In genomic region chr1:169882039-169882511, GRCh38 we compare ENCODE assay signal across 38 cellular contexts.
"Had no signal": no experiment of that assay in that cellular context is flagged by ENCODE, and none has a peak within 500 bp of the region (broad histone marks: within the 10 kb centered on the region; RNA-seq: fewer than 3 reads in every experiment).

No MANE protein-coding gene starts in this region.

- H3K27me3 Mint-ChIP-seq: activated CD4-positive, alpha-beta memory T cell treated with anti-CD3 and anti-CD28 coated beads, Interleukin-2, amount 10 ng/mL, durations not matched to agents 7 days and 5 days; activated CD4-positive, alpha-beta T cell treated with anti-CD3 and anti-CD28 coated beads for 36 hours; activated CD4-positive, alpha-beta T cell treated with anti-CD3 and anti-CD28 coated beads, Interleukin-2, amount 10 ng/mL, durations not matched to agents 7 days and 5 days; activated CD8-positive, alpha-beta memory T cell treated with anti-CD3 and anti-CD28 coated beads, Interleukin-2, amount 10 ng/mL, durations not matched to agents 7 days and 5 days; activated naive CD4-positive, alpha-beta T cell treated with anti-CD3 and anti-CD28 coated beads, Interleukin-2, amount 10 ng/mL, durations not matched to agents 7 days and 5 days; activated naive CD4-positive, alpha-beta T cell treated with anti-CD3 and anti-CD28 coated beads, Interleukin-2, amount 50 U/mL, for 24 hours; activated naive CD8-positive, alpha-beta T cell; activated naive CD8-positive, alpha-beta T cell treated with anti-CD3 and anti-CD28 coated beads, Interleukin-2, amount 10 ng/mL, durations not matched to agents 7 days and 5 days; activated naive CD8-positive, alpha-beta T cell treated with anti-CD3 and anti-CD28 coated beads, Interleukin-2, amount 50 U/mL, for 24 hours; activated T-cell treated with anti-CD3 and anti-CD28 coated beads, Interleukin-2, amount 50 U/mL, for 24 hours; brain; central memory CD8-positive, alpha-beta T cell had no signal

- H3K9me3 ChIP-seq: ascending aorta had no signal

- H3K9me3 Mint-ChIP-seq: activated CD4-positive, alpha-beta memory T cell treated with anti-CD3 and anti-CD28 coated beads, Interleukin-2, amount 10 ng/mL, durations not matched to agents 7 days and 5 days; activated CD4-positive, alpha-beta T cell treated with anti-CD3 and anti-CD28 coated beads, Interleukin-2, amount 10 ng/mL, durations not matched to agents 7 days and 5 days; activated naive CD4-positive, alpha-beta T cell treated with anti-CD3 and anti-CD28 coated beads, Interleukin-2, amount 10 ng/mL, durations not matched to agents 7 days and 5 days; activated naive CD4-positive, alpha-beta T cell treated with anti-CD3 and anti-CD28 coated beads, Interleukin-2, amount 50 U/mL, for 24 hours; activated naive CD8-positive, alpha-beta T cell treated with anti-CD3 and anti-CD28 coated beads, Interleukin-2, amount 10 ng/mL, durations not matched to agents 7 days and 5 days; activated naive CD8-positive, alpha-beta T cell treated with anti-CD3 and anti-CD28 coated beads, Interleukin-2, amount 50 U/mL, for 24 hours; activated T-cell treated with anti-CD3 and anti-CD28 coated beads, Interleukin-2, amount 50 U/mL, for 24 hours; activated T-helper 2 cell treated with anti-CD3 and anti-CD28 coated beads, Interferon-gamma antibody, Interleukin-2, Interleukin-4, amounts not matched to agents 10 μg/mL and 5 μg/mL and 100 μg/mL, durations not matched to agents 14 hours and 24 hours and 36 hours; brain; central memory CD8-positive, alpha-beta T cell; T-helper 1 cell treated with Interleukin-12 subunit alpha and Interleukin-12 subunit beta and Interleukin-4 antibody, amounts not matched to agents 30 μg/mL and 1 μg/mL, for 36 hours; T-helper 2 cell treated with Interferon-gamma antibody and Interleukin-4, amounts not matched to agents 5 μg/mL and 100 μg/mL, for 36 hours had no signal

- H3K27ac ChIP-seq: ascending aorta, cardiac muscle cell, WERI-Rb-1 had no signal

- H3K4me1 ChIP-seq: ascending aorta had no signal

- H3K36me3 ChIP-seq: WERI-Rb-1 had no signal

- H3K4me3 ChIP-seq: ascending aorta, cardiac muscle cell had no signal

- H3K4me3 Mint-ChIP-seq: activated CD4-positive, alpha-beta memory T cell treated with anti-CD3 and anti-CD28 coated beads, Interleukin-2, amount 10 ng/mL, durations not matched to agents 7 days and 5 days; activated CD4-positive, alpha-beta T cell treated with anti-CD3 and anti-CD28 coated beads for 36 hours; activated CD4-positive, alpha-beta T cell treated with anti-CD3 and anti-CD28 coated beads, Interleukin-2, amount 10 ng/mL, durations not matched to agents 7 days and 5 days; activated CD8-positive, alpha-beta memory T cell treated with anti-CD3 and anti-CD28 coated beads, Interleukin-2, amount 10 ng/mL, durations not matched to agents 7 days and 5 days; activated CD8-positive, alpha-beta T cell treated with anti-CD3 and anti-CD28 coated beads, Interleukin-2, amount 10 ng/mL, durations not matched to agents 7 days and 5 days; activated naive CD4-positive, alpha-beta T cell treated with anti-CD3 and anti-CD28 coated beads, Interleukin-2, amount 10 ng/mL, durations not matched to agents 7 days and 5 days; activated naive CD4-positive, alpha-beta T cell treated with anti-CD3 and anti-CD28 coated beads, Interleukin-2, amount 50 U/mL, for 24 hours; activated naive CD8-positive, alpha-beta T cell; activated naive CD8-positive, alpha-beta T cell treated with anti-CD3 and anti-CD28 coated beads, Interleukin-2, amount 10 ng/mL, durations not matched to agents 7 days and 5 days; activated naive CD8-positive, alpha-beta T cell treated with anti-CD3 and anti-CD28 coated beads, Interleukin-2, amount 50 U/mL, for 24 hours; activated T-cell treated with anti-CD3 and anti-CD28 coated beads, Interleukin-2, amount 50 U/mL, for 24 hours; brain; central memory CD8-positive, alpha-beta T cell; T-helper 1 cell treated with Interleukin-12 subunit alpha and Interleukin-12 subunit beta and Interleukin-4 antibody, amounts not matched to agents 30 μg/mL and 1 μg/mL, for 36 hours; T-helper 2 cell treated with Interferon-gamma antibody and Interleukin-4, amounts not matched to agents 5 μg/mL and 100 μg/mL, for 36 hours; WTC11 had no signal

- DNase-seq: activated CD4-positive, alpha-beta memory T cell treated with anti-CD3 and anti-CD28 coated beads, Interleukin-2, amount 10 ng/mL, durations not matched to agents 7 days and 5 days; activated CD4-positive, alpha-beta T cell treated with anti-CD3 and anti-CD28 coated beads for 1 hour; activated CD4-positive, alpha-beta T cell treated with anti-CD3 and anti-CD28 coated beads for 36 hours; activated CD4-positive, alpha-beta T cell treated with anti-CD3 and anti-CD28 coated beads for 48 hours; activated CD4-positive, alpha-beta T cell treated with anti-CD3 and anti-CD28 coated beads, Interleukin-2, amount 10 ng/mL, durations not matched to agents 7 days and 5 days; activated CD4-positive, alpha-beta T cell treated with anti-CD3 and anti-CD28 coated beads, Interleukin-2, amount 50 U/mL, for 48 hours; activated CD4-positive, CD25-positive, alpha-beta regulatory T cell; activated CD8-positive, alpha-beta memory T cell treated with anti-CD3 and anti-CD28 coated beads for 24 hours; activated CD8-positive, alpha-beta memory T cell treated with anti-CD3 and anti-CD28 coated beads, Interleukin-2, amount 10 ng/mL, durations not matched to agents 7 days and 5 days; activated CD8-positive, alpha-beta memory T cell treated with anti-CD3 and anti-CD28 coated beads, Interleukin-2, amount 50 U/mL, for 48 hours; activated CD8-positive, alpha-beta T cell treated with anti-CD3 and anti-CD28 coated beads, Interleukin-2, amount 10 ng/mL, durations not matched to agents 7 days and 5 days; activated effector memory CD4-positive, alpha-beta T cell treated with Interleukin-2 at 50 U/mL for 16 hours; activated gamma-delta T cell; activated naive CD4-positive, alpha-beta T cell treated with anti-CD3 and anti-CD28 coated beads, Interleukin-2, amount 10 ng/mL, durations not matched to agents 7 days and 5 days; activated naive CD4-positive, alpha-beta T cell treated with Interleukin-2 at 50 U/mL for 16 hours; activated naive CD8-positive, alpha-beta T cell treated with anti-CD3 and anti-CD28 coated beads, Interleukin-2, amount 10 ng/mL, durations not matched to agents 7 days and 5 days; activated naive CD8-positive, alpha-beta T cell treated with anti-CD3 and anti-CD28 coated beads, Interleukin-2, amount 50 U/mL, for 24 hours; activated T-cell treated with anti-CD3 and anti-CD28 coated beads, Interleukin-2, amount 50 U/mL, for 24 hours; activated T-cell treated with anti-CD3 and anti-CD28 coated beads, Interleukin-2, amount 50 U/mL, for 48 hours; amygdala; anterior cingulate cortex; caudate nucleus; cerebellar nuclear complex; T-helper 1 cell; T-helper 2 cell; T-helper 9 cell; WERI-Rb-1 had no signal

- H3K4me1 Mint-ChIP-seq: brain, WTC11 had no signal

- H3K27me3 ChIP-seq: ascending aorta, cardiac muscle cell had no signal

- ATAC-seq: activated CD4-positive, alpha-beta T cell treated with anti-CD3 and anti-CD28 coated beads for 36 hours; activated CD4-positive, CD25-positive, alpha-beta regulatory T cell treated with anti-CD3 and anti-CD28 coated beads, Interleukin-2, amount 50 U/mL, for 24 hours; activated CD8-positive, alpha-beta memory T cell treated with anti-CD3 and anti-CD28 coated beads, Interleukin-2, amount 10 ng/mL, durations not matched to agents 7 days and 5 days; activated CD8-positive, alpha-beta T cell treated with anti-CD3 and anti-CD28 coated beads, Interleukin-2, amount 10 ng/mL, durations not matched to agents 7 days and 5 days; activated naive CD8-positive, alpha-beta T cell treated with anti-CD3 and anti-CD28 coated beads, Interleukin-2, amount 50 U/mL, for 24 hours; WTC11 had no signal

- H3K27ac Mint-ChIP-seq: activated CD4-positive, alpha-beta memory T cell treated with anti-CD3 and anti-CD28 coated beads, Interleukin-2, amount 10 ng/mL, durations not matched to agents 7 days and 5 days; activated CD4-positive, alpha-beta T cell treated with anti-CD3 and anti-CD28 coated beads for 36 hours; activated CD4-positive, alpha-beta T cell treated with anti-CD3 and anti-CD28 coated beads, Interleukin-2, amount 10 ng/mL, durations not matched to agents 7 days and 5 days; activated CD8-positive, alpha-beta memory T cell treated with anti-CD3 and anti-CD28 coated beads, Interleukin-2, amount 10 ng/mL, durations not matched to agents 7 days and 5 days; activated CD8-positive, alpha-beta T cell treated with anti-CD3 and anti-CD28 coated beads, Interleukin-2, amount 10 ng/mL, durations not matched to agents 7 days and 5 days; activated naive CD4-positive, alpha-beta T cell treated with anti-CD3 and anti-CD28 coated beads, Interleukin-2, amount 10 ng/mL, durations not matched to agents 7 days and 5 days; activated naive CD4-positive, alpha-beta T cell treated with anti-CD3 and anti-CD28 coated beads, Interleukin-2, amount 50 U/mL, for 24 hours; activated naive CD8-positive, alpha-beta T cell treated with anti-CD3 and anti-CD28 coated beads, Interleukin-2, amount 10 ng/mL, durations not matched to agents 7 days and 5 days; activated naive CD8-positive, alpha-beta T cell treated with anti-CD3 and anti-CD28 coated beads, Interleukin-2, amount 50 U/mL, for 24 hours; activated T-cell treated with anti-CD3 and anti-CD28 coated beads, Interleukin-2, amount 50 U/mL, for 24 hours; activated T-helper 2 cell treated with anti-CD3 and anti-CD28 coated beads, Interferon-gamma antibody, Interleukin-2, Interleukin-4, amounts not matched to agents 10 μg/mL and 5 μg/mL and 100 μg/mL, durations not matched to agents 14 hours and 24 hours and 36 hours; brain; T-helper 1 cell treated with Interleukin-12 subunit alpha and Interleukin-12 subunit beta and Interleukin-4 antibody, amounts not matched to agents 30 μg/mL and 1 μg/mL, for 36 hours; T-helper 2 cell treated with Interferon-gamma antibody and Interleukin-4, amounts not matched to agents 5 μg/mL and 100 μg/mL, for 36 hours; WTC11 had no signal
